ENCODE assay signal across 17 cellular contexts in the genomic region with DNA sequence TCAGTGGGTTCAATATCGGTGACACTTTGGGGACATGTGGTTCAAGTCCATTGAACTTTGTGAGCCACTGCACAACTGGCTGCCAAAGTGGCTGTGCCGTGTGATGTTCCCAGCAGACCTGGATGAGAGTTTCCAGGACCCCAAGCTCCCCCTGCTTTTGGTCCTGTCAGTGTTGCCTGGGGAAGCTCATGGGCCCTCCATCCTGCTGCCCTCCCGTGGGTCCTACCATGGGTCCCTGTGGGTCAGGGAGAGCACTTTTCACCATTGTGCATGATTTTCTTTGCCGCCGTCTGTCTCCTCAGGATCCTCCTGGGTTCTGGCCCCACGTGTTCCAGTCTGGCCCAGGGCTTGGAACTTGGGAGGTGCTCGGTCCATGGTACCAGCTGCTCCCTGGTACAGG. TPM values are rescaled to one million over a fixed set of nuclear protein-coding genes. Genes with fewer than 3 reads are reported as not detected.
DNase-seq lines count a peak whose midpoint lies in the region; ATAC-seq and TF ChIP-seq lines count a peak whose summit lies in the region.
"Had no signal": no experiment of that assay in that cellular context is flagged by ENCODE, and none has a peak within 500 bp of the region (broad histone marks: within the 10 kb centered on the region; RNA-seq: fewer than 3 reads in every experiment).

No MANE protein-coding gene starts in this region.

- no peak overlapping the region for H2BK12ac ChIP-seq in H9 (ENCODE audit: insufficient read length, low read depth, low read length)

- H3K36me3 Mint-ChIP-seq in H9 (ENCODE audit: insufficient read depth in 1 of 3, low read depth in 3 of 3) (no peaks in the 10 kb centered on the region), activated B cell treated with CpG ODN at 0.5 μM for 24 hours (ENCODE audit: low read depth) (no peaks in the 10 kb centered on the region), glutamatergic neuron (ENCODE audit: unreplicated experiment) (no peaks in the 10 kb centered on the region)
- H3K36me3 Mint-ChIP-seq: CD4-positive, CD25-positive, alpha-beta regulatory T cell; CD8-positive, alpha-beta memory T cell had no signal

- H3K27ac ChIP-seq in H9 (ENCODE audit: insufficient read length, low read depth, low read length) (no peak overlapping the region), osteoblast (ENCODE audit: low read depth, low read length) (no peak overlapping the region)
- H3K27ac ChIP-seq: GM23248 had no signal

- no peaks in the 10 kb centered on the region for H3K4me1 ChIP-seq in H9 (ENCODE audit: insufficient read depth, low read length)
- no peaks in the 10 kb centered on the region for H3K4me1 ChIP-seq in osteoblast (ENCODE audit: insufficient read depth, low read length)
- H3K4me1 ChIP-seq: BE2C had no signal

- H3K23ac ChIP-seq in H9 (ENCODE audit: insufficient read length, low read depth, low read length) = no peak overlapping the region

- CTCF ChIA-PET in activated B cell treated with CpG ODN at 0.5 μM for 24 hours (lab: Charles Lee) = no interaction called here

- no peak overlapping the region for H2BK120ac ChIP-seq in H9 (ENCODE audit: low read depth, low read length, poor library complexity, severe bottlenecking)

- H3K14ac ChIP-seq in H9 (ENCODE audit: insufficient read depth, low read length) = no peak overlapping the region

- DNase-seq in H9 (peak; percentile 21), activated B cell treated with CpG ODN at 0.5 μM for 24 hours (peak; percentile 7), glutamatergic neuron (peak; percentile 2), osteoblast (ENCODE audit: insufficient read length, low spot score, missing footprints) (peak; percentile 18), HT-29 (ENCODE audit: low spot score) (no peak), DMS 273 treated with DMSO at 0.1 percent for 48 hours (lab: John Stamatoyannopoulos, UW) (no peak)
- no peak for DNase-seq in stimulated activated CD4-positive, alpha-beta T cell treated with anti-CD3 and anti-CD28 coated beads, Interleukin-2, amount 100 ng/mL, for 24 hours
- DNase-seq: ACHN; BE2C; CD4-positive, CD25-positive, alpha-beta regulatory T cell; CD8-positive, alpha-beta memory T cell; COR-L47; GM23248; KBM-7 had no signal

- no peak overlapping the region for H3K56ac ChIP-seq in H9 (ENCODE audit: insufficient read length, low read depth, low read length)

- no peak overlapping the region for H3T11ph ChIP-seq in H9 (ENCODE audit: low read length)

- H3K4me3 Mint-ChIP-seq in H9 (no peak overlapping the region; a peak in 1 of 5 replicates), activated B cell treated with CpG ODN at 0.5 μM for 24 hours (no peak overlapping the region), glutamatergic neuron (ENCODE audit: unreplicated experiment) (no peak overlapping the region)
- H3K4me3 Mint-ChIP-seq: CD4-positive, CD25-positive, alpha-beta regulatory T cell; CD8-positive, alpha-beta memory T cell; IgD-negative memory B cell had no signal

- no peaks in the 10 kb centered on the region for H3K36me3 ChIP-seq in osteoblast (ENCODE audit: insufficient read depth, low read length)
- H3K36me3 ChIP-seq: BE2C had no signal

- no peak overlapping the region for H3K18ac ChIP-seq in H9 (ENCODE audit: insufficient read length, low read depth, low read length)

- no peak overlapping the region for H2BK20ac ChIP-seq in H9 (ENCODE audit: low read depth, low read length, poor library complexity, severe bottlenecking)

- no peak overlapping the region for H3K4me2 ChIP-seq in H9 (ENCODE audit: insufficient read depth, insufficient read length, low read length)
- H3K4me2 ChIP-seq in osteoblast (ENCODE audit: insufficient read depth, low read length) = no peak overlapping the region

- H2BK15ac ChIP-seq in H9 (ENCODE audit: low read depth, low read length) = no peak overlapping the region

- ATAC-seq in activated B cell treated with CpG ODN at 0.5 μM for 24 hours (ENCODE audit: low read depth) = no peak
- ATAC-seq in GM19035 (IDR thresholded peaks at IDR 0.05; ENCODE audit: unreplicated experiment) = no peak
- ATAC-seq: HepG2 had no signal

- H3K27me3 Mint-ChIP-seq in H9 (ENCODE audit: low read depth) (no peaks in the 10 kb centered on the region; the same call in 1 of the 2 replicates), activated B cell treated with CpG ODN at 0.5 μM for 24 hours (no peaks in the 10 kb centered on the region), glutamatergic neuron (ENCODE audit: unreplicated experiment) (peaks cover 6% of the 10 kb centered on the region)
- H3K27me3 Mint-ChIP-seq: CD4-positive, CD25-positive, alpha-beta regulatory T cell had no signal

- H3K27ac Mint-ChIP-seq in H9 (no peak overlapping the region), activated B cell treated with CpG ODN at 0.5 μM for 24 hours (no peak overlapping the region), glutamatergic neuron (ENCODE audit: unreplicated experiment) (no peak overlapping the region)
- H3K27ac Mint-ChIP-seq: CD4-positive, CD25-positive, alpha-beta regulatory T cell; IgD-negative memory B cell had no signal

- no peaks in the 10 kb centered on the region for H3K79me1 ChIP-seq in H9 (ENCODE audit: insufficient read depth, low read depth, low read length, poor library complexity, severe bottlenecking)

- H4K5ac ChIP-seq in H9 (ENCODE audit: insufficient read length, low read depth, low read length) = no peak overlapping the region

- no peak overlapping the region for H3K4me3 ChIP-seq in osteoblast (ENCODE audit: insufficient read depth, low read length)
- H3K4me3 ChIP-seq: GM23248 had no signal

- no peak overlapping the region for H4K91ac ChIP-seq in H9 (ENCODE audit: insufficient read length, low read depth, low read length)

- no peaks in the 10 kb centered on the region for H3K79me2 ChIP-seq in H9 (ENCODE audit: insufficient read depth, low read length)
- no peaks in the 10 kb centered on the region for H3K79me2 ChIP-seq in osteoblast (ENCODE audit: insufficient read depth, low read length)

- H4K20me1 ChIP-seq in H9 (ENCODE audit: control insufficient read depth, insufficient read depth, insufficient read length) = no peaks in the 10 kb centered on the region
- no peaks in the 10 kb centered on the region for H4K20me1 ChIP-seq in osteoblast (ENCODE audit: insufficient read depth, low read length)

- WGBS in H9 (ENCODE audit: extremely low coverage, insufficient read length, low lambda C conversion rate) = no CpG with 5 or more reads among the region's 7 CpGs

- POLR2A ChIA-PET in activated B cell treated with CpG ODN at 0.5 μM for 24 hours (lab: Charles Lee) = no interaction called here

- H3K4ac ChIP-seq in H9 (ENCODE audit: low read depth, low read length) = no peak overlapping the region

- H3K4me1 Mint-ChIP-seq in H9 = no peaks in the 10 kb centered on the region
- H3K4me1 Mint-ChIP-seq in activated B cell treated with CpG ODN at 0.5 μM for 24 hours = no peaks in the 10 kb centered on the region
- no peaks in the 10 kb centered on the region for H3K4me1 Mint-ChIP-seq in glutamatergic neuron (ENCODE audit: low read depth, unreplicated experiment)
- H3K4me1 Mint-ChIP-seq: CD4-positive, CD25-positive, alpha-beta regulatory T cell; CD8-positive, alpha-beta memory T cell had no signal

- H2AK5ac ChIP-seq in H9 (ENCODE audit: insufficient read length, low read length) = no peak overlapping the region

- H4K8ac ChIP-seq in H9 (replicated peaks; ENCODE audit: insufficient read length, low read depth, low read length) = no peak overlapping the region

- no peaks in the 10 kb centered on the region; a peak in 1 of 5 replicates for H3K9me3 Mint-ChIP-seq in H9
- H3K9me3 Mint-ChIP-seq in activated B cell treated with CpG ODN at 0.5 μM for 24 hours = no peaks in the 10 kb centered on the region
- peaks cover 3% of the 10 kb centered on the region for H3K9me3 Mint-ChIP-seq in glutamatergic neuron (ENCODE audit: unreplicated experiment)
- H3K9me3 Mint-ChIP-seq: CD4-positive, CD25-positive, alpha-beta regulatory T cell; IgD-negative memory B cell had no signal

- H3K23me2 ChIP-seq in H9 (ENCODE audit: insufficient read length, low read depth, low read length, poor library complexity, severe bottlenecking) = no peaks in the 10 kb centered on the region

- no peaks in the 10 kb centered on the region for H3K27me3 ChIP-seq in H9 (ENCODE audit: insufficient read depth, low read length)
- no peaks in the 10 kb centered on the region for H3K27me3 ChIP-seq in osteoblast (ENCODE audit: insufficient read depth, low read length)
- H3K27me3 ChIP-seq: BE2C had no signal

- H3K9me3 ChIP-seq in H9 (ENCODE audit: control insufficient read depth, low read depth, low read length) = no peaks in the 10 kb centered on the region
- H3K9me3 ChIP-seq in osteoblast (ENCODE audit: low read depth, low read length) = no peaks in the 10 kb centered on the region
- H3K9me3 ChIP-seq: BE2C had no signal

- H2BK5ac ChIP-seq in H9 (ENCODE audit: insufficient read length, low read length) = no peak overlapping the region

- intact Hi-C loops in activated B cell treated with CpG ODN at 0.5 μM for 24 hours (cut with micrococcal nuclease) = no loop called here

- H3K9ac ChIP-seq in H9 (ENCODE audit: extremely low read depth, insufficient read length, low read length) = no peak overlapping the region
- H3K9ac ChIP-seq: GM23248 had no signal

- TF ChIP-seq CTCF in H9 (conservative IDR thresholded peaks at IDR 0.05) (no peak), activated B cell treated with CpG ODN at 0.5 μM for 24 hours (IDR thresholded peaks at IDR 0.05) (no peak), glutamatergic neuron (IDR thresholded peaks at IDR 0.05; ENCODE audit: partially characterized antibody, unreplicated experiment) (no peak), osteoblast (IDR thresholded peaks at IDR 0.05; ENCODE audit: extremely low read depth, low read depth, low read length) (no peak)

- H2AFZ ChIP-seq in H9 (ENCODE audit: low read length) = no peak overlapping the region
- H2AFZ ChIP-seq in osteoblast (ENCODE audit: low read length) = no peak overlapping the region
- H2AFZ ChIP-seq: GM23248 had no signal

RNA-seq across cellular contexts. Expression of gene LGALS9, which starts 38.1 kb away (rescaled TPM):
- total RNA-seq in H9 (2021) = 2.0 and 2.5 TPM in 2 replicates
- 76.8 and 79.9 TPM in 2 replicates for total RNA-seq in activated B cell treated with CpG ODN at 0.5 μM for 24 hours
- 6.5 TPM for total RNA-seq in glutamatergic neuron (ENCODE audit: unreplicated experiment)
- 1.4 and 4.7 TPM in 2 replicates for total RNA-seq in osteoblast
- total RNA-seq in HT-29 (2014; rRNA removed; shearing (Covaris generic)) = 58.5 and 61.4 TPM in 2 replicates

Comparison
In these comparisons a context has a peak if more than half of its experiments do, and no peak if none do; other contexts are left out.
1. DNase-seq: peak in H9 (single experiment), activated B cell treated with CpG ODN at 0.5 μM for 24 hours (single experiment), glutamatergic neuron (single experiment) and osteoblast (single experiment); none in HT-29 (single experiment), DMS 273 treated with DMSO at 0.1 percent for 48 hours (single experiment) and stimulated activated CD4-positive, alpha-beta T cell treated with anti-CD3 and anti-CD28 coated beads, Interleukin-2, amount 100 ng/mL, for 24 hours (0 of 2).